In the genomic region with DNA sequence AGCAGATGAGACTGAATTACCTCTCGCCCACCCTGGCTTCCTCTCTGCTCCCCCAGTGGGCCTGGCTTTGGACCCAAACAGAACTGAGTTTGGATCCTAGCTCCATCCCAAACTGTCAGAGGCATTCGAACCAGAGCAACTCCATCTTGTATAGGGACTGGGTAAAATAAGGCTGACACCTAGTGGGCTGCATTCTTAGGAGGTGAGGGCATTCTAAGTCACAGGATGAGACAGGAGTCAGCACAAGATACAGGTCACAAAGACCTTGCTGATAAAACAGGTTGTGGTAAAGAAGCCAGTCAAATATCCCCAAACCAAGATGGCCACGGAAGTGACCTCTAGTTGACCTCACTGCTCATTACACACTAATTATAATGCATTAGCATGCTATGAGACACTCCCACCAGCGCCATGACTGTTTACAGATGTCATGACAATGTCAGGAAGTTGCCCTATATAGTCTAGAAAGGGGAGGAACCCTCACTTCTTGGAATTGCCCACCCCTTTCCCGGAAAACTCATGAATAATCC, we compare ENCODE assay signal across 9 cellular contexts. TPM values are rescaled to one million over a fixed set of nuclear protein-coding genes. Genes with fewer than 3 reads are reported as not detected.
DNase-seq lines count a peak whose midpoint lies in the region; ATAC-seq and TF ChIP-seq lines count a peak whose summit lies in the region.
"Had no signal": no experiment of that assay in that cellular context is flagged by ENCODE, and none has a peak within 500 bp of the region (broad histone marks: within the 10 kb centered on the region; RNA-seq: fewer than 3 reads in every experiment).

No MANE protein-coding gene starts in this region.

- H3K79me2 ChIP-seq in smooth muscle cell (ENCODE audit: low read depth): no peaks in the 10 kb centered on the region

- no peak overlapping the region for H3K27ac ChIP-seq in smooth muscle cell (ENCODE audit: low read depth)
- H3K27ac ChIP-seq: heart left ventricle had no signal

- 90% methylated on average over 5 of the region's 5 CpGs for WGBS in smooth muscle cell (ENCODE audit: low lambda C conversion rate)

- DNase-seq in activated T-cell treated with anti-CD3 and anti-CD28 coated beads for 24 hours (ENCODE audit: low read depth) (peak; percentile 29), activated T-cell treated with anti-CD3 and anti-CD28 coated beads for 4 hours (no peak), epithelial cell of proximal tubule (ENCODE audit: low read depth) (no peak), smooth muscle cell (lab: John Stamatoyannopoulos, UW; ENCODE audit: unreplicated experiment) (no peak)
- peak; percentile 61 for DNase-seq in activated CD4-positive, CD25-positive, alpha-beta regulatory T cell treated with anti-CD3 and anti-CD28 coated beads, Interleukin-2, amount 50 U/mL, for 72 hours
- DNase-seq in stimulated activated CD8-positive, alpha-beta memory T cell treated with anti-CD3 and anti-CD28 coated beads, Interleukin-4, amount 100 ng/mL, for 48 hours: peak; percentile 74
- DNase-seq: heart left ventricle had no signal

- TF ChIP-seq CTCF in epithelial cell of proximal tubule (conservative IDR thresholded peaks at IDR 0.05; ENCODE audit: low read depth, low read length): peak; percentile 16
- TF ChIP-seq CTCF in smooth muscle cell (IDR thresholded peaks at IDR 0.05; ENCODE audit: borderline replicate concordance, insufficient read depth, poor library complexity, severe bottlenecking): no peak

- H3K27me3 ChIP-seq in smooth muscle cell (ENCODE audit: low read depth): no peaks in the 10 kb centered on the region
- H3K27me3 ChIP-seq: heart left ventricle had no signal

- H3K9ac ChIP-seq in smooth muscle cell (ENCODE audit: low read depth): no peak overlapping the region

- no peaks in the 10 kb centered on the region for H3K9me3 ChIP-seq in smooth muscle cell (replicated peaks; ENCODE audit: low read depth)
- H3K9me3 ChIP-seq: heart left ventricle had no signal

- no peaks in the 10 kb centered on the region for H4K20me1 ChIP-seq in smooth muscle cell (ENCODE audit: low read depth)

- ATAC-seq in HG02885 (IDR thresholded peaks at IDR 0.05; ENCODE audit: poor library complexity, unreplicated experiment): no peak
- ATAC-seq in HG03039 (IDR thresholded peaks at IDR 0.05; ENCODE audit: unreplicated experiment): no peak

- H3K4me3 ChIP-seq in epithelial cell of proximal tubule (ENCODE audit: low read depth, low read length): no peak overlapping the region
- H3K4me3 ChIP-seq in smooth muscle cell: no peak overlapping the region
- H3K4me3 ChIP-seq: heart left ventricle had no signal

- no peak overlapping the region for H2AFZ ChIP-seq in smooth muscle cell (ENCODE audit: low read depth)

- H3K4me1 ChIP-seq in smooth muscle cell (ENCODE audit: low read depth): no peaks in the 10 kb centered on the region

- H3F3A ChIP-seq in smooth muscle cell (ENCODE audit: low read depth): no peaks in the 10 kb centered on the region

- H3K4me2 ChIP-seq in smooth muscle cell: no peak overlapping the region

- no peaks in the 10 kb centered on the region for H3K36me3 ChIP-seq in smooth muscle cell (ENCODE audit: low read depth)
- H3K36me3 ChIP-seq: heart left ventricle had no signal

RNA-seq across cellular contexts. Expression of gene LYRM1, which starts 44.4 kb away (rescaled TPM):
- total RNA-seq in epithelial cell of proximal tubule (23.8 and 32.8 TPM in 2 replicates), smooth muscle cell (10.2 and 18.6 TPM in 2 replicates)
- polyA plus RNA-seq in smooth muscle cell: 11.7 and 15.3 TPM in 2 replicates

RNA-seq across cellular contexts. Expression of gene DCUN1D3, which starts 44.8 kb away (rescaled TPM):
- 7.2 and 7.5 TPM in 2 replicates for total RNA-seq in epithelial cell of proximal tubule
- total RNA-seq in smooth muscle cell: 36.3 and 37.8 TPM in 2 replicates
- 12.6 and 13.5 TPM in 2 replicates for polyA plus RNA-seq in smooth muscle cell

Comparison
In these comparisons a context has a peak if more than half of its experiments do, and no peak if none do; other contexts are left out.
1. DNase-seq: peak in activated T-cell treated with anti-CD3 and anti-CD28 coated beads for 24 hours (single experiment), activated CD4-positive, CD25-positive, alpha-beta regulatory T cell treated with anti-CD3 and anti-CD28 coated beads, Interleukin-2, amount 50 U/mL, for 72 hours (single experiment) and stimulated activated CD8-positive, alpha-beta memory T cell treated with anti-CD3 and anti-CD28 coated beads, Interleukin-4, amount 100 ng/mL, for 48 hours (single experiment); none in activated T-cell treated with anti-CD3 and anti-CD28 coated beads for 4 hours (single experiment), epithelial cell of proximal tubule (single experiment) and smooth muscle cell (single experiment).